1 cellular context compared by ENCODE assay signal in genomic region chr13:52617070-52618060, GRCh38.
A peak's percentile ranks its signal among the peaks of the same experiment; 100 is the strongest.
TF ChIP-seq lines count a peak whose summit lies in the region.

No MANE protein-coding gene starts in this region.

TF ChIP-seq in HepG2, 621 proteins besides CTCF, POLR2A, EP300 and RAD21 (continued from another document and continues in another):
- TF ChIP-seq TERF1 (CRISPR knock-in tag; IDR thresholded peaks at IDR 0.05) (no peak), HMGXB4 (CRISPR knock-in tag; IDR thresholded peaks at IDR 0.05; ENCODE audit: borderline replicate concordance in 1 of 2, low read depth in 1 of 2) (peak; percentile 85 to 88; a peak in 3 of 4 replicates), FIP1L1 (IDR thresholded peaks at IDR 0.05; ENCODE audit: borderline replicate concordance, insufficient read depth, low read depth, low read length) (no peak), ZBTB1 (CRISPR knock-in tag; IDR thresholded peaks at IDR 0.05; ENCODE audit: borderline replicate concordance) (no peak), TBL1XR1 (IDR thresholded peaks at IDR 0.05; ENCODE audit: borderline replicate concordance, low read length, partially characterized antibody) (peak; percentile 75), SRF (IDR thresholded peaks at IDR 0.05; ENCODE audit: low read depth, low read length) (peak; percentile 67; the same call in 1 of the 2 replicates), ZBTB39 (CRISPR knock-in tag; IDR thresholded peaks at IDR 0.05) (no peak), ZNF260 (CRISPR knock-in tag; IDR thresholded peaks at IDR 0.05; ENCODE audit: borderline replicate concordance, low read depth) (no peak), POLR2AphosphoS2 (IDR thresholded peaks at IDR 0.05; ENCODE audit: low read depth, low read length) (no peak), RORA (CRISPR knock-in tag; IDR thresholded peaks at IDR 0.05) (0 out of 2 replicates have a peak, but pooled peaks have one; percentile 55), ETS1 (CRISPR knock-in tag; IDR thresholded peaks at IDR 0.05) (no peak), RXRA (CRISPR knock-in tag; IDR thresholded peaks at IDR 0.05) (peak; percentile 42; the same call in 1 of the 2 replicates), CREM (IDR thresholded peaks at IDR 0.05) (peak; percentile 73), CREM (CRISPR knock-in tag; IDR thresholded peaks at IDR 0.05) (no peak), SRSF1 (optimal IDR thresholded peaks at IDR 0.05; ENCODE audit: low read depth, low read length) (peak; percentile 52), SP2 (CRISPR knock-in tag; IDR thresholded peaks at IDR 0.05) (no peak), ZNF784 (CRISPR knock-in tag; IDR thresholded peaks at IDR 0.05; ENCODE audit: borderline replicate concordance) (no peak), MYNN (CRISPR knock-in tag; IDR thresholded peaks at IDR 0.05; ENCODE audit: low read depth) (no peak), TMF1 (CRISPR knock-in tag; IDR thresholded peaks at IDR 0.05; ENCODE audit: low read depth) (no peak), TOE1 (CRISPR knock-in tag; IDR thresholded peaks at IDR 0.05) (no peak), NFATC3 (CRISPR knock-in tag; IDR thresholded peaks at IDR 0.05) (no peak), WIZ (CRISPR knock-in tag; IDR thresholded peaks at IDR 0.05) (no peak), SNAPC4 (CRISPR knock-in tag; IDR thresholded peaks at IDR 0.05) (no peak), HCFC1 (IDR thresholded peaks at IDR 0.05; ENCODE audit: low read depth, low read length) (peak; percentile 77), HOXA3 (CRISPR knock-in tag; IDR thresholded peaks at IDR 0.05) (peak; percentile 82), MZF1 (CRISPR knock-in tag; IDR thresholded peaks at IDR 0.05; ENCODE audit: borderline replicate concordance) (no peak), CEBPZ (IDR thresholded peaks at IDR 0.05; ENCODE audit: low read length) (no peak), CCDC6 (CRISPR knock-in tag; IDR thresholded peaks at IDR 0.05) (no peak), ZNF160 (CRISPR knock-in tag; IDR thresholded peaks at IDR 0.05) (no peak), HDAC2 (CRISPR knock-in tag; IDR thresholded peaks at IDR 0.05) (peak; percentile 77; the same call in 1 of the 2 replicates), ZNF335 (CRISPR knock-in tag; IDR thresholded peaks at IDR 0.05) (peak; percentile 57; the same call in 1 of the 2 replicates), ZNF501 (CRISPR knock-in tag; IDR thresholded peaks at IDR 0.05) (peak; percentile 84), EED (CRISPR knock-in tag; IDR thresholded peaks at IDR 0.05) (peak; percentile 59; the same call in 1 of the 2 replicates), SP4 (CRISPR knock-in tag; IDR thresholded peaks at IDR 0.05) (peak; percentile 89), KLF6 (CRISPR knock-in tag; IDR thresholded peaks at IDR 0.05) (0 out of 2 replicates have a peak, but pooled peaks have one; percentile 63), ZNF512B (CRISPR knock-in tag; IDR thresholded peaks at IDR 0.05; ENCODE audit: borderline replicate concordance) (no peak), CBX5 (CRISPR knock-in tag; IDR thresholded peaks at IDR 0.05; ENCODE audit: borderline replicate concordance) (0 out of 2 replicates have a peak, but pooled peaks have one; percentile 59), ZNF567 (CRISPR knock-in tag; IDR thresholded peaks at IDR 0.05; ENCODE audit: borderline replicate concordance) (no peak), ATF3 (CRISPR knock-in tag; IDR thresholded peaks at IDR 0.05) (no peak), ZNF678 (CRISPR knock-in tag; IDR thresholded peaks at IDR 0.05) (no peak), ZSCAN9 (CRISPR knock-in tag; IDR thresholded peaks at IDR 0.05; ENCODE audit: borderline replicate concordance) (no peak), POLR2AphosphoS5 (IDR thresholded peaks at IDR 0.05; ENCODE audit: low read depth, low read length) (peak; percentile 92), ZSCAN21 (CRISPR knock-in tag; IDR thresholded peaks at IDR 0.05; ENCODE audit: borderline replicate concordance) (peak; percentile 81), ZBTB25 (CRISPR knock-in tag; IDR thresholded peaks at IDR 0.05) (no peak; the same call in 1 of the 2 replicates)
